Comparison of ENCODE assay signal across 10 cellular contexts in the genomic region with DNA sequence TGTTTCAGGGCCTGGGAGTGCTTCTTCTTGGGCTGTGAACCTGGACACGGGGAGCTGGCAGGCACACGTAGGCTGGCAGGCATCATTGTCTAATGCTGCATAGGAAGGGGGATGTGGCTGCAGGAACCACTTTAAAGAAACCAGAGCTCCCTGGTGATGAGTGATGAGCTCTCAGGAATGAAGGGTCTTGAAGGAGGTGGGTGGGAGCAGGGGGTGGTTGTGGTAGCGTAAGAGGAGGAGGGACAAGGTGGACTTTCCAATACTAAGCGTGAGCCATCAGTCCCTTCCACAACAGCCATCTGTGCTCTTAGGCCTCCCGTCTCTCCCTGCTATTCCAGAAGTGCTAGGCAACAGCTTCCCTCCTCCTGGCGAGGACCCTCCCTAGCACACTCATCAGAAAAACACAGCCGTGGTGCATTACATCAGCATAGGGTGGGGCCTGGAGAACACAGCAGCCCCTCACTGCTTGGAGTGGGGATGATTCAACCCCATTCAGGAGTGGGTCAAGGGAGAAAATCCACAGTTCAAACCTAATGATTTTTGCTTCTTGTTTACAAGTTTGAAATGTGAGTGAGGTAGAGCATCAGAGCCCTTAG.
A peak's percentile ranks its signal among the peaks of the same experiment; 100 is the strongest.
DNase-seq lines count a peak whose midpoint lies in the region; ATAC-seq and TF ChIP-seq lines count a peak whose summit lies in the region.
"Had no signal": no experiment of that assay in that cellular context is flagged by ENCODE, and none has a peak within 500 bp of the region (broad histone marks: within the 10 kb centered on the region; RNA-seq: fewer than 3 reads in every experiment).

No MANE protein-coding gene starts in this region.

- H3K27ac ChIP-seq in HEK293 (ENCODE audit: extremely low read depth, low read depth, low read length): no peak overlapping the region
- H3K27ac ChIP-seq in colonic mucosa: peak overlapping the region; percentile 11
- peak overlapping the region in 1 of 2 donors; percentile 27 for H3K27ac ChIP-seq in left lung
- peak overlapping the region; percentile 27 for H3K27ac ChIP-seq in subcutaneous abdominal adipose tissue (ENCODE audit: low read depth, low read length)

- intact Hi-C loops in colonic mucosa (cut with DNase I): no loop called here
- intact Hi-C loops in left lung (cut with DNase I): no loop called here
- intact Hi-C loops in activated CD4-positive, alpha-beta memory T cell treated with anti-CD3 and anti-CD28 coated beads for 36 hours (cut with micrococcal nuclease): no loop called here

- no peaks in the 10 kb centered on the region for H3K4me1 Mint-ChIP-seq in chondrocyte (ENCODE audit: low read depth)
- H3K4me1 Mint-ChIP-seq in activated CD4-positive, alpha-beta memory T cell treated with anti-CD3 and anti-CD28 coated beads for 36 hours (ENCODE audit: low read depth): no peaks in the 10 kb centered on the region
- H3K4me1 Mint-ChIP-seq: stimulated activated naive CD8-positive, alpha-beta T cell treated with anti-CD3 and anti-CD28 coated beads, Interleukin-15, amount 100 ng/mL, for 72 hours had no signal

- H3K4me3 Mint-ChIP-seq in chondrocyte (ENCODE audit: unreplicated experiment): no peak overlapping the region
- no peak overlapping the region for H3K4me3 Mint-ChIP-seq in activated CD4-positive, alpha-beta memory T cell treated with anti-CD3 and anti-CD28 coated beads for 36 hours
- H3K4me3 Mint-ChIP-seq: stimulated activated naive CD8-positive, alpha-beta T cell treated with anti-CD3 and anti-CD28 coated beads, Interleukin-15, amount 100 ng/mL, for 72 hours had no signal

- TF ChIP-seq CTCF in HEK293 (tag by site-specific recombination; IDR thresholded peaks at IDR 0.05) (no peak), colonic mucosa (IDR thresholded peaks at IDR 0.05) (no peak), left lung (IDR thresholded peaks at IDR 0.05) (no peak), chondrocyte (IDR thresholded peaks at IDR 0.05) (no peak)

- peak; percentile 44 for DNase-seq in colonic mucosa
- peak in 1 of 2 donors; percentile 38 for DNase-seq in left lung
- no peak for DNase-seq in chondrocyte (ENCODE audit: low spot score)
- no peak for DNase-seq in AML-193 (lab: John Stamatoyannopoulos, UW)
- DNase-seq in activated CD4-positive, alpha-beta memory T cell treated with anti-CD3 and anti-CD28 coated beads for 36 hours: no peak
- DNase-seq in OCI-M1 (lab: John Stamatoyannopoulos, UW): no peak
- DNase-seq: retina; stimulated activated naive CD8-positive, alpha-beta T cell treated with anti-CD3 and anti-CD28 coated beads, Interleukin-15, amount 100 ng/mL, for 72 hours had no signal

- H3K9me3 Mint-ChIP-seq in chondrocyte (ENCODE audit: low read depth): peaks cover 9% of the 10 kb centered on the region
- H3K9me3 Mint-ChIP-seq in activated CD4-positive, alpha-beta memory T cell treated with anti-CD3 and anti-CD28 coated beads for 36 hours: peaks cover 9% of the 10 kb centered on the region

- POLR2A ChIA-PET in HEK293 (lab: Yijun Ruan, JAX): no interaction called here
- POLR2A ChIA-PET in activated CD4-positive, alpha-beta memory T cell treated with anti-CD3 and anti-CD28 coated beads for 36 hours (lab: Charles Lee): no interaction called here

- H3K27ac Mint-ChIP-seq in chondrocyte (ENCODE audit: unreplicated experiment): no peak overlapping the region
- no peak overlapping the region for H3K27ac Mint-ChIP-seq in activated CD4-positive, alpha-beta memory T cell treated with anti-CD3 and anti-CD28 coated beads for 36 hours
- H3K27ac Mint-ChIP-seq: stimulated activated naive CD8-positive, alpha-beta T cell treated with anti-CD3 and anti-CD28 coated beads, Interleukin-15, amount 100 ng/mL, for 72 hours had no signal

- H3K36me3 ChIP-seq in HEK293 (ENCODE audit: control insufficient read depth in 2 of 2, insufficient read depth in 1 of 2, low read length in 2 of 2): no peaks in the 10 kb centered on the region
- no peaks in the 10 kb centered on the region for H3K36me3 ChIP-seq in colonic mucosa
- H3K36me3 ChIP-seq in left lung: no peaks in the 10 kb centered on the region
- no peaks in the 10 kb centered on the region for H3K36me3 ChIP-seq in subcutaneous abdominal adipose tissue (ENCODE audit: control insufficient read depth in 5 of 5, insufficient read depth in 5 of 5, low read length in 5 of 5)

- H3K27me3 ChIP-seq in colonic mucosa: no peaks in the 10 kb centered on the region
- H3K27me3 ChIP-seq in left lung: no peaks in the 10 kb centered on the region
- no peaks in the 10 kb centered on the region for H3K27me3 ChIP-seq in subcutaneous abdominal adipose tissue (ENCODE audit: control insufficient read depth in 5 of 5, insufficient read depth in 4 of 5, low read length in 5 of 5)

- H3K9me3 ChIP-seq in HEK293 (ENCODE audit: control insufficient read depth, insufficient read depth, low read depth, low read length) (no peaks in the 10 kb centered on the region), colonic mucosa (no peaks in the 10 kb centered on the region), left lung (peaks cover 0 to 5% of the 10 kb centered on the region in 2 donors), subcutaneous abdominal adipose tissue (ENCODE audit: control insufficient read depth in 5 of 5, low read length in 5 of 5) (peaks cover 0 to 9% (median 0%) of the 10 kb centered on the region in 5 donors)

- H3K4me3 ChIP-seq in HEK293 (ENCODE audit: low read depth, low read length) (no peak overlapping the region), colonic mucosa (no peak overlapping the region), left lung (no peak overlapping the region), subcutaneous abdominal adipose tissue (ENCODE audit: low read depth in 1 of 5, low read length in 5 of 5) (no peak overlapping the region)

- H3K4me1 ChIP-seq in HEK293 (ENCODE audit: control insufficient read depth, insufficient read depth, low read length) (no peaks in the 10 kb centered on the region), colonic mucosa (no peaks in the 10 kb centered on the region), left lung (no peaks in the 10 kb centered on the region), subcutaneous abdominal adipose tissue (ENCODE audit: control insufficient read depth in 5 of 5, insufficient read depth in 5 of 5, low read length in 5 of 5) (peaks cover 0 to 14% (median 0%) of the 10 kb centered on the region in 5 donors)

- H3K9ac ChIP-seq in colonic mucosa (ENCODE audit: low read depth in 2 of 2, low read length in 2 of 2) (no peak overlapping the region), subcutaneous abdominal adipose tissue (ENCODE audit: low read length in 5 of 5) (no peak overlapping the region)

- CTCF ChIA-PET in HEK293 (lab: Yijun Ruan, JAX): no interaction called here
- CTCF ChIA-PET in activated CD4-positive, alpha-beta memory T cell treated with anti-CD3 and anti-CD28 coated beads for 36 hours (lab: Charles Lee): no interaction called here

- no peaks in the 10 kb centered on the region for H3K27me3 Mint-ChIP-seq in chondrocyte (ENCODE audit: low read depth)
- H3K27me3 Mint-ChIP-seq in activated CD4-positive, alpha-beta memory T cell treated with anti-CD3 and anti-CD28 coated beads for 36 hours: no peaks in the 10 kb centered on the region
- H3K27me3 Mint-ChIP-seq: stimulated activated naive CD8-positive, alpha-beta T cell treated with anti-CD3 and anti-CD28 coated beads, Interleukin-15, amount 100 ng/mL, for 72 hours had no signal

- peak; percentile 82 for ATAC-seq in left lung
- ATAC-seq: stimulated activated naive CD8-positive, alpha-beta T cell treated with anti-CD3 and anti-CD28 coated beads, Interleukin-15, amount 100 ng/mL, for 72 hours had no signal

- H3K36me3 Mint-ChIP-seq in chondrocyte (ENCODE audit: low read depth): no peaks in the 10 kb centered on the region
- H3K36me3 Mint-ChIP-seq in activated CD4-positive, alpha-beta memory T cell treated with anti-CD3 and anti-CD28 coated beads for 36 hours: no peaks in the 10 kb centered on the region

TF ChIP-seq in HEK293, 187 proteins besides CTCF, POLR2A, EP300 and RAD21:
- no peak for TF ChIP-seq ZNF664 (tag by site-specific recombination; IDR thresholded peaks at IDR 0.05)
- TF ChIP-seq, protein P1, sequence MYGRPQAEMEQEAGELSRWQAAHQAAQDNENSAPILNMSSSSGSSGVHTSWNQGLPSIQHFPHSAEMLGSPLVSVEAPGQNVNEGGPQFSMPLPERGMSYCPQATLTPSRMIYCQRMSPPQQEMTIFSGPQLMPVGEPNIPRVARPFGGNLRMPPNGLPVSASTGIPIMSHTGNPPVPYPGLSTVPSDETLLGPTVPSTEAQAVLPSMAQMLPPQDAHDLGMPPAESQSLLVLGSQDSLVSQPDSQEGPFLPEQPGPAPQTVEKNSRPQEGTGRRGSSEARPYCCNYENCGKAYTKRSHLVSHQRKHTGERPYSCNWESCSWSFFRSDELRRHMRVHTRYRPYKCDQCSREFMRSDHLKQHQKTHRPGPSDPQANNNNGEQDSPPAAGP (tag by site-specific recombination; IDR thresholded peaks at IDR 0.05): peak; percentile 48; the same call in 1 of the 2 replicates
TF ChIP-seq in HEK293: peak in this region for 1.
